In genomic region chr5:40601198-40601868, GRCh38 we compare ENCODE assay signal across 1 cellular context.
TF ChIP-seq lines count a peak whose summit lies in the region.

No MANE protein-coding gene starts in this region.

TF ChIP-seq in A549, 52 proteins besides CTCF, POLR2A, EP300 and RAD21 (continued from another document):
- TF ChIP-seq USF2 (IDR thresholded peaks at IDR 0.05) = no peak
- no peak for TF ChIP-seq CHD2 (IDR thresholded peaks at IDR 0.05; ENCODE audit: low read length, partially characterized antibody)
- TF ChIP-seq FOSL2 (IDR thresholded peaks at IDR 0.05) = no peak
- TF ChIP-seq FOSL2 (CRISPR knock-in tag; IDR thresholded peaks at IDR 0.05) = no peak
- no peak for TF ChIP-seq JUN (IDR thresholded peaks at IDR 0.05)
